ENCODE assay signal across 6 cellular contexts in the genomic region with DNA sequence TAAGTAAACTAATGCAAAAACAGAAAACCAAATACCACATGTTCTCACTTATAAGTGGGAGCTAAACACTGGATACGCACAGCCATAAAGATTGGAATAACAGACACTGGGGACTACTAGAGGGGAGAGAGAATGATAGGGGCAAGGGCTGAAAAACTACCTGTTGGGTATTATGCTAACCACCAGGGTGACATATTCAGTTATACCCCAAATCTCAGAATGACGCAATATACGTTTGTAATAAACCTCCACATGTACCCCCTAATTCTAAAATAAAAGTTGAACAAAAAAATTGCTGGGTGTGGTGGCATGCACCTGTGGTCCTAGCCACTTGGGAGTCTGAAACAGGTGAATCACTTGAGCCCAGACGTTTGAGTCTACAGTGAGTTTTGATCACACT.
"Had no signal": no experiment of that assay in that cellular context is flagged by ENCODE, and none has a peak within 500 bp of the region (broad histone marks: within the 10 kb centered on the region; RNA-seq: fewer than 3 reads in every experiment).

No MANE protein-coding gene starts in this region.

- ATAC-seq: GM23338, HCT116 had no signal

- H3K4me3 ChIP-seq: GM23338, HAP-1 had no signal

- FAIRE-seq: H1 had no signal

- H3K4me2 ChIP-seq: GM23338 had no signal

- H3K36me3 ChIP-seq: HAP-1 had no signal

- DNase-seq: H7, KG1 had no signal

- H2AFZ ChIP-seq: GM23338 had no signal
